8 cellular contexts compared by ENCODE assay signal in genomic region chr12:56751712-56752598, GRCh38. TPM values are rescaled to one million over a fixed set of nuclear protein-coding genes. Genes with fewer than 3 reads are reported as not detected.
DNase-seq lines count a peak whose midpoint lies in the region; TF ChIP-seq lines count a peak whose summit lies in the region.

Gene PRIM1 (minus strand): TSS chr12:56752323. CDS start chr12:56752298, 25 bp downstream.

- peak within 1 kb of the TSS; percentile 38 for H3K9ac ChIP-seq in neural progenitor cell

- H3K27ac ChIP-seq in neural progenitor cell: peak within 1 kb of the TSS; percentile 59
- peak within 1 kb of the TSS; percentile 69 to 89 (median 82) for H3K27ac ChIP-seq in stomach

- peak within 1 kb of the TSS; percentile 99 for H3K4me3 Mint-ChIP-seq in neural progenitor cell

- peak within 1 kb of the TSS; percentile 59 for H3K4me3 ChIP-seq in HAP-1
- H3K4me3 ChIP-seq in MG63: peak within 1 kb of the TSS; percentile 88
- H3K4me3 ChIP-seq in foreskin fibroblast (ENCODE audit: low read depth in 1 of 2, low read length in 2 of 2): peak within 1 kb of the TSS; percentile 83 to 99
- H3K4me3 ChIP-seq in neural progenitor cell: peak within 1 kb of the TSS; percentile 63
- peak within 1 kb of the TSS; percentile 57 to 91 (median 76) for H3K4me3 ChIP-seq in stomach

- H3K4me1 Mint-ChIP-seq in neural progenitor cell: peaks cover 21% of the 10 kb centered on the region

- H3K27ac Mint-ChIP-seq in neural progenitor cell: peak within 1 kb of the TSS; percentile 97

- H3K4me2 ChIP-seq in neural progenitor cell: peak within 1 kb of the TSS; percentile 76

- H3K27me3 Mint-ChIP-seq in neural progenitor cell (ENCODE audit: insufficient read depth, low read depth): peaks cover 2% of the 10 kb centered on the region

- DNase-seq in G401 (ENCODE audit: low spot score) (peak; percentile 88), HAP-1 (ENCODE audit: low spot score in 2 of 2) (peak; percentile 84 to 94), MG63 (peak; percentile 92), SHP77 (lab: John Stamatoyannopoulos, UW) (peak; percentile 85 to 90), foreskin fibroblast (peak; percentile 66 to 91), neural progenitor cell (ENCODE audit: low spot score) (peak; percentile 95), stomach (peak; percentile 86)
- peak; percentile 71 for DNase-seq in activated effector memory CD4-positive, alpha-beta T cell treated with Interleukin-2 at 50 U/mL for 16 hours

- in situ Hi-C loops in G401 (cut with HindIII; ENCODE audit: low sequenced_read_pairs) (loop anchor here (25.0 kb wide), 1 partner anchor 235 kb away; a partner anchor contains a TSS), HAP-1 (cut with MboI; ENCODE audit: low sequenced_read_pairs) (loop anchor here (5.0 kb wide), 1 partner anchor 235 kb away; no protein-coding TSS in a partner anchor)

- H3K36me3 ChIP-seq in HAP-1 (replicated peaks) (peaks cover 20% of the 10 kb centered on the region), MG63 (peaks cover 27% of the 10 kb centered on the region), neural progenitor cell (peaks cover 4% of the 10 kb centered on the region), stomach (peaks cover 0 to 14% (median 11%) of the 10 kb centered on the region in 4 donors)

- peak within 1 kb of the TSS; percentile 27 for H2AFZ ChIP-seq in neural progenitor cell (replicated peaks)

- 0 to 1% (median 0%) methylated on average over 47 to 64 of the region's 64 CpGs for WGBS in stomach, 5 donors

- H3K9me3 Mint-ChIP-seq in neural progenitor cell: peaks cover 2% of the 10 kb centered on the region

- no peaks in the 10 kb centered on the region for H4K20me1 ChIP-seq in neural progenitor cell (ENCODE audit: low read depth)

- intact Hi-C loops in stomach (cut with DNase I; ENCODE audit: low total_unique reads): no loop called here

- no peaks in the 10 kb centered on the region for H3F3A ChIP-seq in neural progenitor cell (ENCODE audit: low read depth)

- H3K27me3 ChIP-seq in HAP-1 (ENCODE audit: low read depth): no peaks in the 10 kb centered on the region
- no peaks in the 10 kb centered on the region for H3K27me3 ChIP-seq in MG63
- H3K27me3 ChIP-seq in neural progenitor cell: no peaks in the 10 kb centered on the region
- H3K27me3 ChIP-seq in stomach: no peaks in the 10 kb centered on the region

- H3K9me3 ChIP-seq in HAP-1: no peaks in the 10 kb centered on the region
- H3K9me3 ChIP-seq in MG63: no peaks in the 10 kb centered on the region
- H3K9me3 ChIP-seq in neural progenitor cell (ENCODE audit: low read depth): no peaks in the 10 kb centered on the region
- no peaks in the 10 kb centered on the region for H3K9me3 ChIP-seq in stomach

- TF ChIP-seq POLR2A in stomach (IDR thresholded peaks at IDR 0.05): no peak

- TF ChIP-seq EP300 in stomach (IDR thresholded peaks at IDR 0.05): no peak

- H3K79me2 ChIP-seq in neural progenitor cell (ENCODE audit: low read depth): peaks cover 35% of the 10 kb centered on the region

- H3K36me3 Mint-ChIP-seq in neural progenitor cell: peaks cover 11% of the 10 kb centered on the region

- no peak for TF ChIP-seq CTCF in foreskin fibroblast (IDR thresholded peaks at IDR 0.05; ENCODE audit: low read depth, low read length)
- TF ChIP-seq CTCF in neural progenitor cell (IDR thresholded peaks at IDR 0.05): no peak
- TF ChIP-seq CTCF in stomach (IDR thresholded peaks at IDR 0.05): peak in 5 of 7 experiments; percentile 9 to 51 (median 36)

- H3K4me1 ChIP-seq in HAP-1 (peaks cover 6% of the 10 kb centered on the region), neural progenitor cell (peaks cover 7% of the 10 kb centered on the region), stomach (peaks cover 7 to 26% (median 13%) of the 10 kb centered on the region in 4 donors)

RNA-seq across cellular contexts. Expression of gene PRIM1, which starts in this region (rescaled TPM):
- total RNA-seq in G401 (2014; rRNA removed; shearing (Covaris generic)): 11.9 and 25.5 TPM in 2 replicates
- total RNA-seq in MG63 (2014; rRNA removed; shearing (Covaris generic); ENCODE audit: low replicate concordance): 25.1 and 44.7 TPM in 2 replicates
- 108 and 166 TPM in 2 replicates for total RNA-seq in neural progenitor cell (ENCODE audit: low replicate concordance)
- total RNA-seq in stomach: 10 to 100 TPM in 3 of 5 donors, 1 to 10 TPM in 1, not detected in 1; 5.2 to 45.5 (median 16.8) TPM
- 1 to 10 TPM; 4.3 to 5.7 (median 5.0) TPM for polyA plus RNA-seq in stomach

Comparison
In these comparisons a context has a peak if more than half of its experiments do, and no peak if none do; other contexts are left out.
1. Peak in every context shown above with its lines: DNase-seq, H3K4me3 ChIP-seq and H3K27ac ChIP-seq.
2. CTCF ChIP-seq: peak in stomach (5 of 7); none in foreskin fibroblast (single experiment) and neural progenitor cell (single experiment).